Comparison of ENCODE assay signal across 1 cellular context in genomic region chr2:224039770-224040088, GRCh38.
TF ChIP-seq lines count a peak whose summit lies in the region.

No MANE protein-coding gene starts in this region.

TF ChIP-seq in HepG2, 621 proteins besides CTCF, POLR2A, EP300 and RAD21 (continued from another document and continues in another):
- TF ChIP-seq ZBTB20 (CRISPR knock-in tag; IDR thresholded peaks at IDR 0.05; ENCODE audit: borderline replicate concordance, low read depth) = 0 out of 2 replicates have a peak, but pooled peaks have one; percentile 9
- TF ChIP-seq SNRNP70 (IDR thresholded peaks at IDR 0.05; ENCODE audit: low read depth, low read length) = no peak
- no peak for TF ChIP-seq YEATS4 (CRISPR knock-in tag; IDR thresholded peaks at IDR 0.05; ENCODE audit: borderline replicate concordance)
- TF ChIP-seq KLF12 (CRISPR knock-in tag; IDR thresholded peaks at IDR 0.05; ENCODE audit: borderline replicate concordance) = no peak
- no peak for TF ChIP-seq MAFF (IDR thresholded peaks at IDR 0.05; ENCODE audit: low read depth, low read length)
- TF ChIP-seq ZNF766 (CRISPR knock-in tag; IDR thresholded peaks at IDR 0.05; ENCODE audit: borderline replicate concordance) = 0 out of 2 replicates have a peak, but pooled peaks have one; percentile 14
- TF ChIP-seq SIX1 (CRISPR knock-in tag; IDR thresholded peaks at IDR 0.05; ENCODE audit: borderline replicate concordance) = no peak
- no peak for TF ChIP-seq ZNF781 (CRISPR knock-in tag; IDR thresholded peaks at IDR 0.05; ENCODE audit: borderline replicate concordance, not compliant biosample characterization)
- TF ChIP-seq ZNF296 (CRISPR knock-in tag; conservative IDR thresholded peaks at IDR 0.05) = no peak
- TF ChIP-seq ZNF124 (CRISPR knock-in tag; IDR thresholded peaks at IDR 0.05) = no peak
- no peak for TF ChIP-seq ZSCAN29 (CRISPR knock-in tag; conservative IDR thresholded peaks at IDR 0.05)
- TF ChIP-seq, protein P1, sequence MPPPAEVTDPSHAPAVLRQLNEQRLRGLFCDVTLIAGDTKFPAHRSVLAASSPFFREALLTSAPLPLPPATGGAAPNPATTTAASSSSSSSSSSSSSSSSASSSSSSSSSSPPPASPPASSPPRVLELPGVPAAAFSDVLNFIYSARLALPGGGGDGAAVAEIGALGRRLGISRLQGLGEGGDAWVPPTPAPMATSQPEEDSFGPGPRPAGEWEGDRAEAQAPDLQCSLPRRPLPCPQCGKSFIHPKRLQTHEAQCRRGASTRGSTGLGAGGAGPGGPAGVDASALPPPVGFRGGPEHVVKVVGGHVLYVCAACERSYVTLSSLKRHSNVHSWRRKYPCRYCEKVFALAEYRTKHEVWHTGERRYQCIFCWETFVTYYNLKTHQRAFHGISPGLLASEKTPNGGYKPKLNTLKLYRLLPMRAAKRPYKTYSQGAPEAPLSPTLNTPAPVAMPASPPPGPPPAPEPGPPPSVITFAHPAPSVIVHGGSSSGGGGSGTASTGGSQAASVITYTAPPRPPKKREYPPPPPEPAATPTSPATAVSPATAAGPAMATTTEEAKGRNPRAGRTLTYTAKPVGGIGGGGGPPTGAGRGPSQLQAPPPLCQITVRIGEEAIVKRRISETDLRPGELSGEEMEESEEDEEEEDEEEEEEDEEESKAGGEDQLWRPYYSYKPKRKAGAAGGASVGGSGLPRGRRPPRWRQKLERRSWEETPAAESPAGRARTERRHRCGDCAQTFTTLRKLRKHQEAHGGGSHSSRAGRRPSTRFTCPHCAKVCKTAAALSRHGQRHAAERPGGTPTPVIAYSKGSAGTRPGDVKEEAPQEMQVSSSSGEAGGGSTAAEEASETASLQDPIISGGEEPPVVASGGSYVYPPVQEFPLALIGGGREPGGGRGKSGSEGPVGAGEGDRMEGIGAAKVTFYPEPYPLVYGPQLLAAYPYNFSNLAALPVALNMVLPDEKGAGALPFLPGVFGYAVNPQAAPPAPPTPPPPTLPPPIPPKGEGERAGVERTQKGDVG (CRISPR knock-in tag; IDR thresholded peaks at IDR 0.05; ENCODE audit: borderline replicate concordance) = 0 out of 2 replicates have a peak, but pooled peaks have one; percentile 33
- TF ChIP-seq HNRNPLL (IDR thresholded peaks at IDR 0.05; ENCODE audit: low read depth, low read length, poor library complexity, severe bottlenecking) = peak; percentile 12
- TF ChIP-seq HINFP (CRISPR knock-in tag; IDR thresholded peaks at IDR 0.05; ENCODE audit: low read depth) = no peak
- TF ChIP-seq BHLHE40 (IDR thresholded peaks at IDR 0.05; ENCODE audit: low read length) = no peak
- TF ChIP-seq, protein P2, sequence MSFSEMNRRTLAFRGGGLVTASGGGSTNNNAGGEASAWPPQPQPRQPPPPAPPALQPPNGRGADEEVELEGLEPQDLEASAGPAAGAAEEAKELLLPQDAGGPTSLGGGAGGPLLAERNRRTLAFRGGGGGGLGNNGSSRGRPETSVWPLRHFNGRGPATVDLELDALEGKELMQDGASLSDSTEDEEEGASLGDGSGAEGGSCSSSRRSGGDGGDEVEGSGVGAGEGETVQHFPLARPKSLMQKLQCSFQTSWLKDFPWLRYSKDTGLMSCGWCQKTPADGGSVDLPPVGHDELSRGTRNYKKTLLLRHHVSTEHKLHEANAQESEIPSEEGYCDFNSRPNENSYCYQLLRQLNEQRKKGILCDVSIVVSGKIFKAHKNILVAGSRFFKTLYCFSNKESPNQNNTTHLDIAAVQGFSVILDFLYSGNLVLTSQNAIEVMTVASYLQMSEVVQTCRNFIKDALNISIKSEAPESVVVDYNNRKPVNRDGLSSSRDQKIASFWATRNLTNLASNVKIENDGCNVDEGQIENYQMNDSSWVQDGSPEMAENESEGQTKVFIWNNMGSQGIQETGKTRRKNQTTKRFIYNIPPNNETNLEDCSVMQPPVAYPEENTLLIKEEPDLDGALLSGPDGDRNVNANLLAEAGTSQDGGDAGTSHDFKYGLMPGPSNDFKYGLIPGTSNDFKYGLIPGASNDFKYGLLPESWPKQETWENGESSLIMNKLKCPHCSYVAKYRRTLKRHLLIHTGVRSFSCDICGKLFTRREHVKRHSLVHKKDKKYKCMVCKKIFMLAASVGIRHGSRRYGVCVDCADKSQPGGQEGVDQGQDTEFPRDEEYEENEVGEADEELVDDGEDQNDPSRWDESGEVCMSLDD (CRISPR knock-in tag; IDR thresholded peaks at IDR 0.05; ENCODE audit: borderline replicate concordance) = no peak
- TF ChIP-seq ZNF468 (CRISPR knock-in tag; IDR thresholded peaks at IDR 0.05) = no peak
- 0 out of 2 replicates have a peak, but pooled peaks have one; percentile 36 for TF ChIP-seq SALL2 (CRISPR knock-in tag; IDR thresholded peaks at IDR 0.05)
- TF ChIP-seq STAT6 (CRISPR knock-in tag; IDR thresholded peaks at IDR 0.05; ENCODE audit: borderline replicate concordance) = no peak
- TF ChIP-seq, protein P3, sequence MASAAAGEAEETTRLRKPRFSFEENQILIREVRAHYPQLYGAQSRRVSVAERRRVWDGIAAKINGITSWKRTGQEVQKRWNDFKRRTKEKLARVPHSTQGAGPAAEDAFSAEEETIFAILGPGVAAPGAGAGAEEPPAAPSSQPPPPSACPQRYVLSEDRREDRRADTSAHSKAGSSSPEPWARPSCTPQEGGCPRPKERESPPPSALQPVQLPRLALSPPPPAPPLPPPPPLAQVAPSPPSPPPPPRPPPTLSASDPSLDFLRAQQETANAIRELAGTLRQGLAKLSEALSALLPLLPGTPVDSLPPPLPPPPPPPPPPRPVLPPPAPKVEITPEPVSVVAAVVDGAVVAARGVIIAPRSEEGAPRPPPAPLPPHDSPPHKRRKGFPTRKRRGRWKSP (CRISPR knock-in tag; IDR thresholded peaks at IDR 0.05) = no peak
- TF ChIP-seq, protein P4, sequence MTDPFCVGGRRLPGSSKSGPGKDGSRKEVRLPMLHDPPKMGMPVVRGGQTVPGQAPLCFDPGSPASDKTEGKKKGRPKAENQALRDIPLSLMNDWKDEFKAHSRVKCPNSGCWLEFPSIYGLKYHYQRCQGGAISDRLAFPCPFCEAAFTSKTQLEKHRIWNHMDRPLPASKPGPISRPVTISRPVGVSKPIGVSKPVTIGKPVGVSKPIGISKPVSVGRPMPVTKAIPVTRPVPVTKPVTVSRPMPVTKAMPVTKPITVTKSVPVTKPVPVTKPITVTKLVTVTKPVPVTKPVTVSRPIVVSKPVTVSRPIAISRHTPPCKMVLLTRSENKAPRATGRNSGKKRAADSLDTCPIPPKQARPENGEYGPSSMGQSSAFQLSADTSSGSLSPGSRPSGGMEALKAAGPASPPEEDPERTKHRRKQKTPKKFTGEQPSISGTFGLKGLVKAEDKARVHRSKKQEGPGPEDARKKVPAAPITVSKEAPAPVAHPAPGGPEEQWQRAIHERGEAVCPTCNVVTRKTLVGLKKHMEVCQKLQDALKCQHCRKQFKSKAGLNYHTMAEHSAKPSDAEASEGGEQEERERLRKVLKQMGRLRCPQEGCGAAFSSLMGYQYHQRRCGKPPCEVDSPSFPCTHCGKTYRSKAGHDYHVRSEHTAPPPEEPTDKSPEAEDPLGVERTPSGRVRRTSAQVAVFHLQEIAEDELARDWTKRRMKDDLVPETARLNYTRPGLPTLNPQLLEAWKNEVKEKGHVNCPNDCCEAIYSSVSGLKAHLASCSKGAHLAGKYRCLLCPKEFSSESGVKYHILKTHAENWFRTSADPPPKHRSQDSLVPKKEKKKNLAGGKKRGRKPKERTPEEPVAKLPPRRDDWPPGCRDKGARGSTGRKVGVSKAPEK (CRISPR knock-in tag; IDR thresholded peaks at IDR 0.05; ENCODE audit: borderline replicate concordance) = peak; percentile 82; the same call in 1 of the 2 replicates
- TF ChIP-seq SAFB2 (CRISPR knock-in tag; IDR thresholded peaks at IDR 0.05; ENCODE audit: borderline replicate concordance, low read depth) = no peak
- 0 out of 2 replicates have a peak, but pooled peaks have one; percentile 15 for TF ChIP-seq ZNF746 (CRISPR knock-in tag; IDR thresholded peaks at IDR 0.05)
- no peak for TF ChIP-seq MAF1 (CRISPR knock-in tag; IDR thresholded peaks at IDR 0.05; ENCODE audit: borderline replicate concordance)
- 0 out of 2 replicates have a peak, but pooled peaks have one; percentile 57 for TF ChIP-seq MTERF4 (CRISPR knock-in tag; IDR thresholded peaks at IDR 0.05)
- TF ChIP-seq ZNF383 (CRISPR knock-in tag; IDR thresholded peaks at IDR 0.05; ENCODE audit: borderline replicate concordance) = no peak
- TF ChIP-seq MXD1 (CRISPR knock-in tag; IDR thresholded peaks at IDR 0.05) = no peak
- no peak for TF ChIP-seq HDAC6 (IDR thresholded peaks at IDR 0.05; ENCODE audit: low read depth, low read length)
- no peak for TF ChIP-seq ZFAT (CRISPR knock-in tag; conservative IDR thresholded peaks at IDR 0.05)
- TF ChIP-seq ZBTB3 (CRISPR knock-in tag; IDR thresholded peaks at IDR 0.05; ENCODE audit: borderline replicate concordance, low read depth) = no peak
- TF ChIP-seq SOX6 (IDR thresholded peaks at IDR 0.05) = no peak
- TF ChIP-seq SOX6 (CRISPR knock-in tag; IDR thresholded peaks at IDR 0.05) = 0 out of 2 replicates have a peak, but pooled peaks have one; percentile 3
- TF ChIP-seq YEATS2 (CRISPR knock-in tag; IDR thresholded peaks at IDR 0.05; ENCODE audit: borderline replicate concordance) = 0 out of 2 replicates have a peak, but pooled peaks have one; percentile 19
- no peak for TF ChIP-seq PTBP1 (IDR thresholded peaks at IDR 0.05; ENCODE audit: low read depth, low read length, poor library complexity, severe bottlenecking)
- TF ChIP-seq EED (CRISPR knock-in tag; IDR thresholded peaks at IDR 0.05) = peak; percentile 84; the same call in 1 of the 2 replicates
- 0 out of 2 replicates have a peak, but pooled peaks have one; percentile 11 for TF ChIP-seq NR0B2 (CRISPR knock-in tag; IDR thresholded peaks at IDR 0.05)
- TF ChIP-seq, protein P5, sequence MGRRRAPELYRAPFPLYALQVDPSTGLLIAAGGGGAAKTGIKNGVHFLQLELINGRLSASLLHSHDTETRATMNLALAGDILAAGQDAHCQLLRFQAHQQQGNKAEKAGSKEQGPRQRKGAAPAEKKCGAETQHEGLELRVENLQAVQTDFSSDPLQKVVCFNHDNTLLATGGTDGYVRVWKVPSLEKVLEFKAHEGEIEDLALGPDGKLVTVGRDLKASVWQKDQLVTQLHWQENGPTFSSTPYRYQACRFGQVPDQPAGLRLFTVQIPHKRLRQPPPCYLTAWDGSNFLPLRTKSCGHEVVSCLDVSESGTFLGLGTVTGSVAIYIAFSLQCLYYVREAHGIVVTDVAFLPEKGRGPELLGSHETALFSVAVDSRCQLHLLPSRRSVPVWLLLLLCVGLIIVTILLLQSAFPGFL (CRISPR knock-in tag; IDR thresholded peaks at IDR 0.05) = no peak
- TF ChIP-seq POLR2G (IDR thresholded peaks at IDR 0.05; ENCODE audit: low read depth, low read length) = no peak
- 0 out of 2 replicates have a peak, but pooled peaks have one; percentile 5 for TF ChIP-seq TFDP1 (CRISPR knock-in tag; IDR thresholded peaks at IDR 0.05; ENCODE audit: borderline replicate concordance)
- TF ChIP-seq ZNF737 (CRISPR knock-in tag; IDR thresholded peaks at IDR 0.05; ENCODE audit: borderline replicate concordance) = no peak
- TF ChIP-seq ZNF678 (CRISPR knock-in tag; IDR thresholded peaks at IDR 0.05) = no peak
- no peak for TF ChIP-seq ZNF776 (CRISPR knock-in tag; IDR thresholded peaks at IDR 0.05)
- TF ChIP-seq ATF7 (IDR thresholded peaks at IDR 0.05) = no peak
- no peak for TF ChIP-seq ATF7 (CRISPR knock-in tag; IDR thresholded peaks at IDR 0.05)
- TF ChIP-seq ZBTB38 (CRISPR knock-in tag; IDR thresholded peaks at IDR 0.05) = peak; percentile 67; the same call in 1 of the 2 replicates
